Comparison of ENCODE assay signal across 15 cellular contexts in the genomic region with DNA sequence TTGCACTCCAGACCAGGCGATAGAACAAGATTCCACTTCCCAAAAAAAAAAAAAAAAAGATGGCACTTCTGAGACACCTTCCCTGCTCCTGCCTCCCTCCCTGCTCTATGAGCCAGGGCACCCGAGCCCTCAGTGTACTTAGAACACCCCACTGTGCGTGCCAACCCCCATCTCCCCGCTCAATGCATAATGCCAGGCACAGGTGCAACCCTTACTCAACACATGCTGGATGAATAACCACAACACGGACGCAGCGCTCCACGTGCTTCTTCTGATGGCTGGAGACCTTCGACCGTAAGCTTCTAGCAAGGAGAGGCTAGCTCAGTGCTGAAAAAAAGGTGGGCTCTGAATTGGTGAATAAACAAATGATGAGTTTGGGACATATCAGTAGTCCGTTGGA. TPM values are rescaled to one million over a fixed set of nuclear protein-coding genes. Genes with fewer than 3 reads are reported as not detected.
DNase-seq lines count a peak whose midpoint lies in the region; ATAC-seq and TF ChIP-seq lines count a peak whose summit lies in the region.
"Had no signal": no experiment of that assay in that cellular context is flagged by ENCODE, and none has a peak within 500 bp of the region (broad histone marks: within the 10 kb centered on the region; RNA-seq: fewer than 3 reads in every experiment).

No MANE protein-coding gene starts in this region.

- no peak overlapping the region for H3K4me3 ChIP-seq in RWPE2 (ENCODE audit: severe bottlenecking)
- H3K4me3 ChIP-seq: GM12878, skin epidermis had no signal

- H3K27ac ChIP-seq in RWPE2 (ENCODE audit: poor library complexity, severe bottlenecking), result peak overlapping the region; percentile 78

- no peaks in the 10 kb centered on the region for H3K27me3 Mint-ChIP-seq in activated CD4-positive, alpha-beta memory T cell treated with anti-CD3 and anti-CD28 coated beads for 36 hours
- H3K27me3 Mint-ChIP-seq in activated CD4-positive, alpha-beta memory T cell treated with anti-CD3 and anti-CD28 coated beads, Interleukin-2, amount 10 ng/mL, durations not matched to agents 7 days and 5 days, result no peaks in the 10 kb centered on the region
- no peaks in the 10 kb centered on the region for H3K27me3 Mint-ChIP-seq in mesothelial cell of epicardium (ENCODE audit: low read depth)
- H3K27me3 Mint-ChIP-seq in stimulated activated naive B cell treated with anti-CD40 and anti-IgM and Interleukin-4, amounts not matched to agents 10 μg/mL and 1 μg/mL and 100 μg/mL, for 72 hours, result no peaks in the 10 kb centered on the region

- H3K27me3 ChIP-seq in RWPE2 (ENCODE audit: insufficient read depth, poor library complexity, severe bottlenecking), result no peaks in the 10 kb centered on the region

- no peak for ATAC-seq in RWPE2 (ENCODE audit: low read depth)
- no peak for ATAC-seq in stimulated activated naive B cell treated with anti-CD40 and anti-IgM and Interleukin-4, amounts not matched to agents 10 μg/mL and 1 μg/mL and 100 μg/mL, for 72 hours (replicated peaks)

- in situ Hi-C loops in GM13976 (cut with MboI; ENCODE audit: low sequenced_read_pairs, unreplicated experiment), result no loop called here

- H3K36me3 ChIP-seq in RWPE2 (ENCODE audit: low read depth), result no peaks in the 10 kb centered on the region

- DNase-seq in activated CD4-positive, alpha-beta memory T cell treated with anti-CD3 and anti-CD28 coated beads for 36 hours, result no peak
- no peak for DNase-seq in activated CD4-positive, alpha-beta memory T cell treated with anti-CD3 and anti-CD28 coated beads, Interleukin-2, amount 10 ng/mL, durations not matched to agents 7 days and 5 days
- DNase-seq in RWPE2 (ENCODE audit: low spot score), result no peak
- no peak for DNase-seq in mesothelial cell of epicardium (ENCODE audit: low spot score in 2 of 2, unreplicated experiment in 2 of 2)
- DNase-seq in stimulated activated naive B cell treated with anti-CD40 and anti-IgM and Interleukin-4, amounts not matched to agents 10 μg/mL and 1 μg/mL and 100 μg/mL, for 72 hours, result no peak
- no peak for DNase-seq in HuH-7.5 (ENCODE audit: low spot score)
- no peak for DNase-seq in GM13976 (ENCODE audit: low spot score)
- DNase-seq in DMS79 treated with DMSO at 0.1 percent for 48 hours (lab: John Stamatoyannopoulos, UW), result no peak
- DNase-seq: activated CD4-positive, alpha-beta T cell treated with anti-CD3 and anti-CD28 coated beads, Interleukin-2, amount 50 U/mL, for 4 hours; activated effector memory CD4-positive, alpha-beta T cell treated with Interleukin-2 at 50 U/mL for 16 hours; caudate nucleus; NCI-H446 treated with DMSO at 0.1 percent for 48 hours; SHP77 treated with DMSO at 0.1 percent for 48 hours had no signal

- H3K4me1 ChIP-seq in RWPE2 (ENCODE audit: insufficient read depth, poor library complexity, severe bottlenecking), result peaks cover 33% of the 10 kb centered on the region

- POLR2A ChIA-PET in activated CD4-positive, alpha-beta memory T cell treated with anti-CD3 and anti-CD28 coated beads for 36 hours (lab: Charles Lee), result no interaction called here
- POLR2A ChIA-PET in activated CD4-positive, alpha-beta memory T cell treated with anti-CD3 and anti-CD28 coated beads, Interleukin-2, amount 10 ng/mL, durations not matched to agents 7 days and 5 days (lab: Charles Lee), result interaction anchor here (1.1 to 1.9 kb wide), 2 partner anchors 19 to 27 kb away, joined by 3 to 5 read pairs; no protein-coding TSS in a partner anchor

- H3K4me1 Mint-ChIP-seq in activated CD4-positive, alpha-beta memory T cell treated with anti-CD3 and anti-CD28 coated beads for 36 hours (ENCODE audit: low read depth), result peaks cover 46% of the 10 kb centered on the region
- peaks cover 37% of the 10 kb centered on the region for H3K4me1 Mint-ChIP-seq in activated CD4-positive, alpha-beta memory T cell treated with anti-CD3 and anti-CD28 coated beads, Interleukin-2, amount 10 ng/mL, durations not matched to agents 7 days and 5 days
- H3K4me1 Mint-ChIP-seq in mesothelial cell of epicardium, result peaks cover 3% of the 10 kb centered on the region
- peaks cover 14 to 29% of the 10 kb centered on the region in 2 donors for H3K4me1 Mint-ChIP-seq in stimulated activated naive B cell treated with anti-CD40 and anti-IgM and Interleukin-4, amounts not matched to agents 10 μg/mL and 1 μg/mL and 100 μg/mL, for 72 hours

- H3K27ac Mint-ChIP-seq in activated CD4-positive, alpha-beta memory T cell treated with anti-CD3 and anti-CD28 coated beads for 36 hours, result peak overlapping the region; percentile 58
- H3K27ac Mint-ChIP-seq in activated CD4-positive, alpha-beta memory T cell treated with anti-CD3 and anti-CD28 coated beads, Interleukin-2, amount 10 ng/mL, durations not matched to agents 7 days and 5 days, result no peak overlapping the region
- peak overlapping the region; percentile 52 for H3K27ac Mint-ChIP-seq in mesothelial cell of epicardium
- peak overlapping the region; percentile 60 for H3K27ac Mint-ChIP-seq in stimulated activated naive B cell treated with anti-CD40 and anti-IgM and Interleukin-4, amounts not matched to agents 10 μg/mL and 1 μg/mL and 100 μg/mL, for 72 hours

- H3K36me3 Mint-ChIP-seq in activated CD4-positive, alpha-beta memory T cell treated with anti-CD3 and anti-CD28 coated beads for 36 hours, result peaks cover 9% of the 10 kb centered on the region
- H3K36me3 Mint-ChIP-seq in activated CD4-positive, alpha-beta memory T cell treated with anti-CD3 and anti-CD28 coated beads, Interleukin-2, amount 10 ng/mL, durations not matched to agents 7 days and 5 days (ENCODE audit: low read depth), result peaks cover 28% of the 10 kb centered on the region
- H3K36me3 Mint-ChIP-seq in mesothelial cell of epicardium, result peaks cover 6% of the 10 kb centered on the region
- peaks cover 18 to 20% of the 10 kb centered on the region in 2 donors for H3K36me3 Mint-ChIP-seq in stimulated activated naive B cell treated with anti-CD40 and anti-IgM and Interleukin-4, amounts not matched to agents 10 μg/mL and 1 μg/mL and 100 μg/mL, for 72 hours

- TF ChIP-seq CTCF in RWPE2 (IDR thresholded peaks at IDR 0.05; ENCODE audit: poor library complexity, severe bottlenecking) (no peak), mesothelial cell of epicardium (IDR thresholded peaks at IDR 0.05; ENCODE audit: unreplicated experiment) (no peak), GM13976 (IDR thresholded peaks at IDR 0.05; ENCODE audit: borderline replicate concordance, control extremely low read depth, extremely low read depth, insufficient read depth, missing control alignments) (no peak)

- no peaks in the 10 kb centered on the region for H3K9me3 Mint-ChIP-seq in activated CD4-positive, alpha-beta memory T cell treated with anti-CD3 and anti-CD28 coated beads for 36 hours
- H3K9me3 Mint-ChIP-seq in activated CD4-positive, alpha-beta memory T cell treated with anti-CD3 and anti-CD28 coated beads, Interleukin-2, amount 10 ng/mL, durations not matched to agents 7 days and 5 days, result no peaks in the 10 kb centered on the region
- peaks cover 10% of the 10 kb centered on the region for H3K9me3 Mint-ChIP-seq in mesothelial cell of epicardium
- no peaks in the 10 kb centered on the region for H3K9me3 Mint-ChIP-seq in stimulated activated naive B cell treated with anti-CD40 and anti-IgM and Interleukin-4, amounts not matched to agents 10 μg/mL and 1 μg/mL and 100 μg/mL, for 72 hours

- intact Hi-C loops in activated CD4-positive, alpha-beta memory T cell treated with anti-CD3 and anti-CD28 coated beads for 36 hours (cut with micrococcal nuclease), result no loop called here

- CTCF ChIA-PET in activated CD4-positive, alpha-beta memory T cell treated with anti-CD3 and anti-CD28 coated beads for 36 hours (lab: Charles Lee), result interaction anchor here (0.7 kb wide), 1 partner anchor 19 kb away, joined by 3 read pairs; no protein-coding TSS in a partner anchor
- CTCF ChIA-PET in activated CD4-positive, alpha-beta memory T cell treated with anti-CD3 and anti-CD28 coated beads, Interleukin-2, amount 10 ng/mL, durations not matched to agents 7 days and 5 days (lab: Charles Lee), result no interaction called here

- H3K4me3 Mint-ChIP-seq in activated CD4-positive, alpha-beta memory T cell treated with anti-CD3 and anti-CD28 coated beads for 36 hours, result no peak overlapping the region
- no peak overlapping the region for H3K4me3 Mint-ChIP-seq in activated CD4-positive, alpha-beta memory T cell treated with anti-CD3 and anti-CD28 coated beads, Interleukin-2, amount 10 ng/mL, durations not matched to agents 7 days and 5 days
- H3K4me3 Mint-ChIP-seq in mesothelial cell of epicardium, result no peak overlapping the region
- H3K4me3 Mint-ChIP-seq in stimulated activated naive B cell treated with anti-CD40 and anti-IgM and Interleukin-4, amounts not matched to agents 10 μg/mL and 1 μg/mL and 100 μg/mL, for 72 hours, result no peak overlapping the region

- H3K9me3 ChIP-seq in RWPE2 (ENCODE audit: severe bottlenecking), result no peaks in the 10 kb centered on the region

RNA-seq across cellular contexts. Expression of gene IRAK1, which starts 19.9 kb away (rescaled TPM):
- 100 to 1,000 TPM in 1 of 2 experiments, 10 to 100 TPM in 1; 99.6 to 106 TPM for total RNA-seq in activated CD4-positive, alpha-beta memory T cell treated with anti-CD3 and anti-CD28 coated beads for 36 hours
- 100 to 1,000 TPM; 118 to 122 TPM for total RNA-seq in activated CD4-positive, alpha-beta memory T cell treated with anti-CD3 and anti-CD28 coated beads, Interleukin-2, amount 10 ng/mL, durations not matched to agents 7 days and 5 days
- 64.9 to 73.4 TPM (median 69.1 TPM) in 3 replicates for total RNA-seq in mesothelial cell of epicardium

RNA-seq across cellular contexts. Expression of gene MECP2, which starts 57.9 kb away (rescaled TPM):
- 10 to 100 TPM; 50.8 to 51.0 TPM for total RNA-seq in activated CD4-positive, alpha-beta memory T cell treated with anti-CD3 and anti-CD28 coated beads for 36 hours
- total RNA-seq in activated CD4-positive, alpha-beta memory T cell treated with anti-CD3 and anti-CD28 coated beads, Interleukin-2, amount 10 ng/mL, durations not matched to agents 7 days and 5 days, result 10 to 100 TPM; 80.7 to 83.0 TPM
- total RNA-seq in mesothelial cell of epicardium, result 49.4 to 57.8 TPM (median 56.2 TPM) in 3 replicates
